ENCODE assay signal across 25 cellular contexts in the genomic region with DNA sequence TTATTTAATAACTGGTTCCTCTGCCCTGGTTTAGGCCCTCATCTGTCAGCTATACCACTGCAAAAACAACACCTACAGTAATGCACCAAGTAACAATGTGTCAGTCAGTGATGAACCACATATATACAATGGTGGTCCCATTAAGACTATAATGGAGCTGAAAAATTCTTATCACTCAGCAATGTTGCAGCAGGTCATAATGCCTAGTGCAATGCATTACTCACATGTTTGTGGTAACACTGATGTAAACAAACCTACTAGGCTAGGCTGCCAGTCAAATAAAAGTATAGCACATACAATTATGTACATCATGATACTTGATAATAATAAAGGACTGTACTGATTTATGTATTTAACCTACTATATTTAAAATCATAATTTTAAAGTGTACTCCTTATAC.
"Had no signal": no experiment of that assay in that cellular context is flagged by ENCODE, and none has a peak within 500 bp of the region (broad histone marks: within the 10 kb centered on the region; RNA-seq: fewer than 3 reads in every experiment).

No MANE protein-coding gene starts in this region.

- DNase-seq: activated CD4-positive, alpha-beta T cell treated with anti-CD3 and anti-CD28 coated beads, Interleukin-2, amount 10 ng/mL, durations not matched to agents 24 days and 14 days; activated CD8-positive, alpha-beta T cell treated with anti-CD3 and anti-CD28 coated beads for 36 hours; activated effector memory CD4-positive, alpha-beta T cell treated with Interleukin-2 at 50 U/mL for 16 hours; activated naive CD4-positive, alpha-beta T cell treated with anti-CD3 and anti-CD28 coated beads, Interleukin-2, amount 10 ng/mL, durations not matched to agents 7 days and 5 days; activated naive CD8-positive, alpha-beta T cell treated with anti-CD3 and anti-CD28 coated beads, Interleukin-2, amount 50 U/mL, for 24 hours; activated T-cell treated with anti-CD3 and anti-CD28 coated beads, Interleukin-2, amount 50 U/mL, for 4 hours; effector memory CD8-positive, alpha-beta T cell; gastrocnemius medialis; head of caudate nucleus; left lung; naive B cell; stimulated activated CD4-positive, alpha-beta T cell treated with anti-CD3 and anti-CD28 coated beads, Interleukin-15, amount 100 ng/mL, for 24 hours; stimulated activated CD4-positive, alpha-beta T cell treated with anti-CD3 and anti-CD28 coated beads, Interleukin-2, amount 100 ng/mL, for 48 hours; T-helper 1 cell; T1000; trophoblast cell had no signal

- H3K9me3 ChIP-seq: ascending aorta, breast epithelium, gastrocnemius medialis, left lung, prostate gland, right atrium auricular region, vagina had no signal

- H3K4me3 Mint-ChIP-seq: activated CD4-positive, alpha-beta T cell treated with anti-CD3 and anti-CD28 coated beads, Interleukin-2, amount 10 ng/mL, durations not matched to agents 24 days and 14 days; activated CD8-positive, alpha-beta T cell treated with anti-CD3 and anti-CD28 coated beads for 36 hours; activated naive CD4-positive, alpha-beta T cell treated with anti-CD3 and anti-CD28 coated beads, Interleukin-2, amount 10 ng/mL, durations not matched to agents 7 days and 5 days; activated naive CD8-positive, alpha-beta T cell treated with anti-CD3 and anti-CD28 coated beads, Interleukin-2, amount 50 U/mL, for 24 hours; activated T-cell treated with anti-CD3 and anti-CD28 coated beads, Interleukin-2, amount 50 U/mL, for 4 hours; effector memory CD8-positive, alpha-beta T cell; naive B cell; neural progenitor cell; stimulated activated naive CD8-positive, alpha-beta T cell treated with anti-CD3 and anti-CD28 coated beads, Interleukin-15, Interleukin-2, amounts not matched to agents 100 ng/mL and 50 ng/mL, for 24 hours had no signal

- H3K27ac ChIP-seq: ascending aorta, breast epithelium, epithelial cell of prostate, gastrocnemius medialis, left lung, neural progenitor cell, prostate gland, right atrium auricular region, skin epidermis, vagina had no signal

- H3K27me3 Mint-ChIP-seq: activated CD4-positive, alpha-beta T cell treated with anti-CD3 and anti-CD28 coated beads, Interleukin-2, amount 10 ng/mL, durations not matched to agents 24 days and 14 days; activated CD8-positive, alpha-beta T cell treated with anti-CD3 and anti-CD28 coated beads for 36 hours; activated naive CD4-positive, alpha-beta T cell treated with anti-CD3 and anti-CD28 coated beads, Interleukin-2, amount 10 ng/mL, durations not matched to agents 7 days and 5 days; activated naive CD8-positive, alpha-beta T cell treated with anti-CD3 and anti-CD28 coated beads, Interleukin-2, amount 50 U/mL, for 24 hours; effector memory CD8-positive, alpha-beta T cell; naive B cell; stimulated activated naive CD8-positive, alpha-beta T cell treated with anti-CD3 and anti-CD28 coated beads, Interleukin-15, Interleukin-2, amounts not matched to agents 100 ng/mL and 50 ng/mL, for 24 hours had no signal

- ATAC-seq: activated CD8-positive, alpha-beta T cell treated with anti-CD3 and anti-CD28 coated beads for 36 hours; activated naive CD8-positive, alpha-beta T cell treated with anti-CD3 and anti-CD28 coated beads, Interleukin-2, amount 50 U/mL, for 24 hours; activated T-cell treated with anti-CD3 and anti-CD28 coated beads, Interleukin-2, amount 50 U/mL, for 4 hours; effector memory CD8-positive, alpha-beta T cell; gastrocnemius medialis; left lung had no signal

- H3K4me1 Mint-ChIP-seq: activated CD4-positive, alpha-beta T cell treated with anti-CD3 and anti-CD28 coated beads, Interleukin-2, amount 10 ng/mL, durations not matched to agents 24 days and 14 days; activated naive CD4-positive, alpha-beta T cell treated with anti-CD3 and anti-CD28 coated beads, Interleukin-2, amount 10 ng/mL, durations not matched to agents 7 days and 5 days; activated naive CD8-positive, alpha-beta T cell treated with anti-CD3 and anti-CD28 coated beads, Interleukin-2, amount 50 U/mL, for 24 hours; neural progenitor cell had no signal

- H3K4me3 ChIP-seq: ascending aorta, breast epithelium, gastrocnemius medialis, left lung, neural progenitor cell, prostate gland, right atrium auricular region, skin epidermis, vagina had no signal

- H3K27ac Mint-ChIP-seq: activated CD4-positive, alpha-beta T cell treated with anti-CD3 and anti-CD28 coated beads, Interleukin-2, amount 10 ng/mL, durations not matched to agents 24 days and 14 days; activated CD8-positive, alpha-beta T cell treated with anti-CD3 and anti-CD28 coated beads for 36 hours; activated naive CD4-positive, alpha-beta T cell treated with anti-CD3 and anti-CD28 coated beads, Interleukin-2, amount 10 ng/mL, durations not matched to agents 7 days and 5 days; activated naive CD8-positive, alpha-beta T cell treated with anti-CD3 and anti-CD28 coated beads, Interleukin-2, amount 50 U/mL, for 24 hours; neural progenitor cell; stimulated activated naive CD8-positive, alpha-beta T cell treated with anti-CD3 and anti-CD28 coated beads, Interleukin-15, Interleukin-2, amounts not matched to agents 100 ng/mL and 50 ng/mL, for 24 hours had no signal

- H3K9me3 Mint-ChIP-seq: activated CD4-positive, alpha-beta T cell treated with anti-CD3 and anti-CD28 coated beads, Interleukin-2, amount 10 ng/mL, durations not matched to agents 24 days and 14 days; activated CD8-positive, alpha-beta T cell treated with anti-CD3 and anti-CD28 coated beads for 36 hours; activated naive CD4-positive, alpha-beta T cell treated with anti-CD3 and anti-CD28 coated beads, Interleukin-2, amount 10 ng/mL, durations not matched to agents 7 days and 5 days; activated naive CD8-positive, alpha-beta T cell treated with anti-CD3 and anti-CD28 coated beads, Interleukin-2, amount 50 U/mL, for 24 hours; activated T-cell treated with anti-CD3 and anti-CD28 coated beads, Interleukin-2, amount 50 U/mL, for 4 hours; effector memory CD8-positive, alpha-beta T cell; naive B cell; neural progenitor cell; stimulated activated naive CD8-positive, alpha-beta T cell treated with anti-CD3 and anti-CD28 coated beads, Interleukin-15, Interleukin-2, amounts not matched to agents 100 ng/mL and 50 ng/mL, for 24 hours had no signal

- H3K27me3 ChIP-seq: ascending aorta, breast epithelium, gastrocnemius medialis, left lung, neural progenitor cell, right atrium auricular region, vagina had no signal

- H3K4me1 ChIP-seq: ascending aorta, breast epithelium, gastrocnemius medialis, left lung, neural progenitor cell, prostate gland, right atrium auricular region, vagina had no signal

- H3K36me3 ChIP-seq: prostate gland had no signal
